Comparison of ENCODE assay signal across 8 cellular contexts in genomic region chr6:74409447-74409846, GRCh38.
DNase-seq lines count a peak whose midpoint lies in the region; ATAC-seq and TF ChIP-seq lines count a peak whose summit lies in the region.

No MANE protein-coding gene starts in this region.

- no peaks in the 10 kb centered on the region for H3K36me3 ChIP-seq in body of pancreas (replicated peaks in 1 of 2; ENCODE audit: insufficient read depth in 1 of 2, low read depth in 2 of 2)

- no peaks in the 10 kb centered on the region for H3K4me1 ChIP-seq in body of pancreas

- no peak for TF ChIP-seq POLR2A in body of pancreas (IDR thresholded peaks at IDR 0.05)

- intact Hi-C loops in body of pancreas (cut with DNase I): no loop called here

- peaks cover 0 to 4% (median 0%) of the 10 kb centered on the region in 3 donors for H3K9me3 ChIP-seq in body of pancreas

- peak; percentile 48 for DNase-seq in AG08395 (ENCODE audit: low spot score)
- DNase-seq in body of pancreas: no peak
- DNase-seq in myocyte (ENCODE audit: low read depth): peak; percentile 73
- DNase-seq in hypothalamus (lab: John Stamatoyannopoulos, UW): no peak
- DNase-seq in GM19238 (ENCODE audit: insufficient read length, low spot score): no peak

- no peak overlapping the region for H3K4me3 ChIP-seq in body of pancreas

- WGBS in body of pancreas, 2 donors: 0 to 32% methylated on average over 1 of the region's 1 CpG

- H3K27ac ChIP-seq in body of pancreas: no peak overlapping the region

- ATAC-seq in GM19023 (IDR thresholded peaks at IDR 0.05; ENCODE audit: unreplicated experiment): peak; percentile 78
- peak; percentile 81 for ATAC-seq in HG03460 (IDR thresholded peaks at IDR 0.05; ENCODE audit: unreplicated experiment)
- no peak for ATAC-seq in body of pancreas
- ATAC-seq in HG03108 (IDR thresholded peaks at IDR 0.05; ENCODE audit: unreplicated experiment): no peak

- peak in 6 of 7 experiments; percentile 33 to 76 (median 66) for TF ChIP-seq CTCF in body of pancreas (IDR thresholded peaks at IDR 0.05)

- H3K27me3 ChIP-seq in body of pancreas: no peaks in the 10 kb centered on the region

Comparison
In these comparisons a context has a peak if more than half of its experiments do, and no peak if none do; other contexts are left out.
1. DNase-seq: peak in AG08395 (single experiment) and myocyte (single experiment); none in body of pancreas (0 of 4), hypothalamus (0 of 51) and GM19238 (single experiment).
2. ATAC-seq: peak in GM19023 (single experiment) and HG03460 (single experiment); none in body of pancreas (single experiment) and HG03108 (single experiment).